11 cellular contexts compared by ENCODE assay signal in genomic region chr20:31515072-31515774, GRCh38. TPM values are rescaled to one million over a fixed set of nuclear protein-coding genes. Genes with fewer than 3 reads are reported as not detected.
DNase-seq lines count a peak whose midpoint lies in the region; ATAC-seq and TF ChIP-seq lines count a peak whose summit lies in the region.
"Had no signal": no experiment of that assay in that cellular context is flagged by ENCODE, and none has a peak within 500 bp of the region (broad histone marks: within the 10 kb centered on the region; RNA-seq: fewer than 3 reads in every experiment).

No MANE protein-coding gene starts in this region.

- intact Hi-C loops in head of caudate nucleus (cut with DNase I) = no loop called here

- TF ChIP-seq CTCF in OCI-LY1 (IDR thresholded peaks at IDR 0.05; ENCODE audit: low read length) (no peak), fibroblast of the aortic adventitia (IDR thresholded peaks at IDR 0.05; ENCODE audit: insufficient read depth, low read length) (no peak)

- no peaks in the 10 kb centered on the region for H3K27me3 ChIP-seq in OCI-LY1 (ENCODE audit: insufficient read depth, low read length)

- no peaks in the 10 kb centered on the region for H3K27me3 Mint-ChIP-seq in stimulated activated memory B cell treated with anti-CD40 and anti-IgM and Interleukin-4, amounts not matched to agents 10 μg/mL and 1 μg/mL and 100 μg/mL, for 72 hours
- H3K27me3 Mint-ChIP-seq: brain had no signal

- peaks cover 7% of the 10 kb centered on the region for H3K36me3 Mint-ChIP-seq in stimulated activated memory B cell treated with anti-CD40 and anti-IgM and Interleukin-4, amounts not matched to agents 10 μg/mL and 1 μg/mL and 100 μg/mL, for 72 hours

- H3K4me2 ChIP-seq in OCI-LY1 (ENCODE audit: low read length) = peak overlapping the region; percentile 86

- no peak overlapping the region for H3K27ac ChIP-seq in OCI-LY1 (ENCODE audit: low read depth, low read length, poor library complexity, severe bottlenecking)

- peaks cover 16% of the 10 kb centered on the region for H3K4me1 Mint-ChIP-seq in stimulated activated memory B cell treated with anti-CD40 and anti-IgM and Interleukin-4, amounts not matched to agents 10 μg/mL and 1 μg/mL and 100 μg/mL, for 72 hours

- H2AFZ ChIP-seq in OCI-LY1 (ENCODE audit: low read length) = no peak overlapping the region

- H3K36me3 ChIP-seq in OCI-LY1 (ENCODE audit: insufficient read depth, low read length) = peaks cover 21% of the 10 kb centered on the region; the same call in 1 of the 2 replicates

- H3F3A ChIP-seq in OCI-LY1 (ENCODE audit: insufficient read depth, low read length) = no peaks in the 10 kb centered on the region

- H3K4me3 Mint-ChIP-seq in stimulated activated memory B cell treated with anti-CD40 and anti-IgM and Interleukin-4, amounts not matched to agents 10 μg/mL and 1 μg/mL and 100 μg/mL, for 72 hours = no peak overlapping the region
- H3K4me3 Mint-ChIP-seq: brain; T-helper 1 cell treated with Interleukin-12 subunit alpha and Interleukin-12 subunit beta and Interleukin-4 antibody, amounts not matched to agents 30 μg/mL and 1 μg/mL, for 36 hours had no signal

- no peaks in the 10 kb centered on the region for H3K9me2 ChIP-seq in OCI-LY1 (ENCODE audit: low read depth, low read length)

- peaks cover 28% of the 10 kb centered on the region for H3K79me2 ChIP-seq in OCI-LY1 (ENCODE audit: insufficient read depth, low read length)

- peaks cover 27% of the 10 kb centered on the region for H3K4me1 ChIP-seq in OCI-LY1 (ENCODE audit: insufficient read depth, low read length, severe bottlenecking)

- no peaks in the 10 kb centered on the region for H4K20me1 ChIP-seq in OCI-LY1 (ENCODE audit: insufficient read depth, low read length)

- H3K9ac ChIP-seq in OCI-LY1 (ENCODE audit: low read length) = peak overlapping the region; percentile 85

- H3K9me3 Mint-ChIP-seq in stimulated activated memory B cell treated with anti-CD40 and anti-IgM and Interleukin-4, amounts not matched to agents 10 μg/mL and 1 μg/mL and 100 μg/mL, for 72 hours = no peaks in the 10 kb centered on the region
- H3K9me3 Mint-ChIP-seq: T-helper 1 cell treated with Interleukin-12 subunit alpha and Interleukin-12 subunit beta and Interleukin-4 antibody, amounts not matched to agents 30 μg/mL and 1 μg/mL, for 36 hours had no signal

- DNase-seq in fibroblast of the aortic adventitia (ENCODE audit: low read depth) (no peak), skeletal muscle cell (ENCODE audit: low read depth) (no peak), head of caudate nucleus (no peak)

- ATAC-seq in HG03175 (IDR thresholded peaks at IDR 0.05; ENCODE audit: unreplicated experiment) (no peak), HG02759 (IDR thresholded peaks at IDR 0.05; ENCODE audit: unreplicated experiment) (no peak)
- ATAC-seq in stimulated activated memory B cell treated with anti-CD40 and anti-IgM and Interleukin-4, amounts not matched to agents 10 μg/mL and 1 μg/mL and 100 μg/mL, for 72 hours = no peak

- no peak overlapping the region for H3K27ac Mint-ChIP-seq in stimulated activated memory B cell treated with anti-CD40 and anti-IgM and Interleukin-4, amounts not matched to agents 10 μg/mL and 1 μg/mL and 100 μg/mL, for 72 hours
- H3K27ac Mint-ChIP-seq: brain; T-helper 1 cell treated with Interleukin-12 subunit alpha and Interleukin-12 subunit beta and Interleukin-4 antibody, amounts not matched to agents 30 μg/mL and 1 μg/mL, for 36 hours had no signal

- H3K9me3 ChIP-seq in OCI-LY1 (ENCODE audit: low read length) = no peaks in the 10 kb centered on the region

- H3K4me3 ChIP-seq in GM08714 (ENCODE audit: low read length) (peak overlapping the region; percentile 82), OCI-LY1 (ENCODE audit: low read depth, low read length, poor library complexity, severe bottlenecking) (peak overlapping the region; percentile 87), fibroblast of the aortic adventitia (ENCODE audit: low read depth, low read length) (peak overlapping the region; percentile 98), skeletal muscle cell (ENCODE audit: low read depth, low read length) (peak overlapping the region; percentile 97)

RNA-seq across cellular contexts. Expression of gene HM13, which starts 1.0 kb away (rescaled TPM):
- total RNA-seq in fibroblast of the aortic adventitia (ENCODE audit: low replicate concordance) = 47.6 and 131 TPM in 2 replicates

RNA-seq across cellular contexts. Expression of gene REM1, which starts 40.1 kb away (rescaled TPM):
- total RNA-seq in fibroblast of the aortic adventitia (ENCODE audit: low replicate concordance) = 0.16 TPM in 1 of 2 replicates, not detected in the other
- total RNA-seq: HT1080 had no signal

RNA-seq across cellular contexts. Expression of gene DEFB124, which starts 40.3 kb away (rescaled TPM):
- total RNA-seq in fibroblast of the aortic adventitia (ENCODE audit: low replicate concordance) = not detected in 2 replicates
- total RNA-seq: HT1080 had no signal
